ENCODE assay signal across 9 cellular contexts in genomic region chr15:78000089-78000926, GRCh38.
A peak's percentile ranks its signal among the peaks of the same experiment; 100 is the strongest.
DNase-seq lines count a peak whose midpoint lies in the region; ATAC-seq and TF ChIP-seq lines count a peak whose summit lies in the region.
"Had no signal": no experiment of that assay in that cellular context is flagged by ENCODE, and none has a peak within 500 bp of the region (broad histone marks: within the 10 kb centered on the region; RNA-seq: fewer than 3 reads in every experiment).

No MANE protein-coding gene starts in this region.

- H3K4me3 Mint-ChIP-seq in dendritic cell treated with granulocyte-macrophage colony-stimulating factor and Interleukin-4, amounts not matched to agents 40 ng/mL and 50 ng/mL, for 4 days = no peak overlapping the region
- H3K4me3 Mint-ChIP-seq in memory B cell = no peak overlapping the region

- intact Hi-C loops in dendritic cell treated with granulocyte-macrophage colony-stimulating factor and Interleukin-4, amounts not matched to agents 40 ng/mL and 50 ng/mL, for 4 days (cut with micrococcal nuclease) = loop anchor here (5.0 kb wide), 1 partner anchor 107 kb away; no protein-coding TSS in a partner anchor

- H3K4me3 ChIP-seq in MG63 = no peak overlapping the region
- H3K4me3 ChIP-seq: thoracic aorta had no signal

- H3K27me3 ChIP-seq in MG63 = no peaks in the 10 kb centered on the region

- peak; percentile 81 for TF ChIP-seq CTCF in 22Rv1 (IDR thresholded peaks at IDR 0.05)
- TF ChIP-seq CTCF in GM13976 (IDR thresholded peaks at IDR 0.05; ENCODE audit: borderline replicate concordance, control extremely low read depth, extremely low read depth, insufficient read depth, missing control alignments) = peak; percentile 84

- no peaks in the 10 kb centered on the region for H3K9me3 ChIP-seq in MG63
- H3K9me3 ChIP-seq: thoracic aorta had no signal

- peak overlapping the region; percentile 54 for H3K27ac Mint-ChIP-seq in dendritic cell treated with granulocyte-macrophage colony-stimulating factor and Interleukin-4, amounts not matched to agents 40 ng/mL and 50 ng/mL, for 4 days
- H3K27ac Mint-ChIP-seq in memory B cell = peak overlapping the region; percentile 77

- no peaks in the 10 kb centered on the region for H3K27me3 Mint-ChIP-seq in dendritic cell treated with granulocyte-macrophage colony-stimulating factor and Interleukin-4, amounts not matched to agents 40 ng/mL and 50 ng/mL, for 4 days
- no peaks in the 10 kb centered on the region for H3K27me3 Mint-ChIP-seq in memory B cell

- no peaks in the 10 kb centered on the region for H3K9me3 Mint-ChIP-seq in dendritic cell treated with granulocyte-macrophage colony-stimulating factor and Interleukin-4, amounts not matched to agents 40 ng/mL and 50 ng/mL, for 4 days
- H3K9me3 Mint-ChIP-seq in memory B cell = no peaks in the 10 kb centered on the region

- peaks cover 14% of the 10 kb centered on the region for H3K36me3 ChIP-seq in MG63

- H3K27ac ChIP-seq in 22Rv1 = no peak overlapping the region
- H3K27ac ChIP-seq: thoracic aorta had no signal

- H3K36me3 Mint-ChIP-seq in dendritic cell treated with granulocyte-macrophage colony-stimulating factor and Interleukin-4, amounts not matched to agents 40 ng/mL and 50 ng/mL, for 4 days (ENCODE audit: low read depth) = peaks cover 99% of the 10 kb centered on the region
- H3K36me3 Mint-ChIP-seq in memory B cell = peaks cover 22% of the 10 kb centered on the region

- H3K4me1 Mint-ChIP-seq in dendritic cell treated with granulocyte-macrophage colony-stimulating factor and Interleukin-4, amounts not matched to agents 40 ng/mL and 50 ng/mL, for 4 days (ENCODE audit: low read depth) = peaks cover 16% of the 10 kb centered on the region
- H3K4me1 Mint-ChIP-seq in memory B cell = no peaks in the 10 kb centered on the region

- in situ Hi-C loops in GM13976 (cut with MboI; ENCODE audit: low sequenced_read_pairs, unreplicated experiment) = loop anchor here (10.0 kb wide), 1 partner anchor 104 kb away; no protein-coding TSS in a partner anchor

- ATAC-seq in memory B cell (ENCODE audit: low read depth) (peak; percentile 99), HG03457 (IDR thresholded peaks at IDR 0.05; ENCODE audit: unreplicated experiment) (no peak)

- DNase-seq in GM13976 (ENCODE audit: low spot score) (peak; percentile 78), MG63 (peak; percentile 52), memory B cell (ENCODE audit: low spot score in 2 of 2) (peak; percentile 68 to 71)
- peak; percentile 64 to 70 for DNase-seq in activated CD4-positive, alpha-beta T cell treated with anti-CD3 and anti-CD28 coated beads for 24 hours (ENCODE audit: low read depth in 2 of 2)
- peak; percentile 58 for DNase-seq in stimulated activated CD8-positive, alpha-beta memory T cell treated with anti-CD3 and anti-CD28 coated beads, Interleukin-4, amount 100 ng/mL, for 24 hours (ENCODE audit: low read depth)
